8 cellular contexts compared by ENCODE assay signal in genomic region chr6:118892248-118893094, GRCh38. TPM values are rescaled to one million over a fixed set of nuclear protein-coding genes. Genes with fewer than 3 reads are reported as not detected.
DNase-seq lines count a peak whose midpoint lies in the region; ATAC-seq, FAIRE-seq and TF ChIP-seq lines count a peak whose summit lies in the region.

No MANE protein-coding gene starts in this region.

- H3K27ac ChIP-seq in GM12878 (ENCODE audit: control insufficient read depth, insufficient read depth), result peak overlapping the region; percentile 75
- peak overlapping the region; percentile 77 to 94 (median 88) for H3K27ac ChIP-seq in tibial nerve

- H3K9ac ChIP-seq in GM12878 (ENCODE audit: control insufficient read depth, insufficient read depth, low read length), result peak overlapping the region; percentile 72

- intact Hi-C loops in GM12878 (cut with micrococcal nuclease; ENCODE audit: unreplicated experiment), result loop anchor here (5.0 to 10.0 kb wide), 5 partner anchors 80 to 452 kb away; partner anchors contain the start of genes CEP85L and MAN1A1
- intact Hi-C loops in lower leg skin (cut with DNase I; ENCODE audit: low total_unique reads), result no loop called here

- no peak for FAIRE-seq in GM12878 (lab: Jason Lieb, UNC)

- peak overlapping the region; percentile 50 for H2AFZ ChIP-seq in GM12878 (ENCODE audit: control insufficient read depth, low read depth, low read length)

- POLR2A ChIA-PET in AG04449 (lab: Yijun Ruan, JAX), result interaction anchor here (2.5 kb wide), 1 partner anchor 16 kb away, joined by 6 read pairs; no protein-coding TSS in a partner anchor
- POLR2A ChIA-PET in GM12878 (lab: Charles Lee), result interaction anchor here (3.3 to 4.3 kb wide), 2 partner anchors 12 to 42 kb away, joined by 14 to 26 read pairs; partner anchors contain the start of gene MCM9

- SMC1A ChIA-PET in GM12878 (lab: Charles Lee; ENCODE audit: uncharacterized antibody, unreplicated experiment), result interaction anchor here (0.8 to 4.0 kb wide), 6 partner anchors 10 to 454 kb away, joined by 3 to 37 read pairs (median 3); partner anchors contain the start of gene MCM9

- H3K4me1 ChIP-seq in GM12878 (ENCODE audit: control insufficient read depth, insufficient read depth, low read length), result peaks cover 11% of the 10 kb centered on the region
- peaks cover 0 to 41% (median 24%) of the 10 kb centered on the region in 4 donors for H3K4me1 ChIP-seq in tibial nerve

- no peak for TF ChIP-seq RAD21 in GM12878 (IDR thresholded peaks at IDR 0.05; ENCODE audit: insufficient read depth, low read depth, low read length)

- no peak for TF ChIP-seq POLR2A in GM12878 (IDR thresholded peaks at IDR 0.05; ENCODE audit: low read depth, low read length)
- TF ChIP-seq POLR2A in lower leg skin (IDR thresholded peaks at IDR 0.05), result no peak
- no peak for TF ChIP-seq POLR2A in tibial nerve (IDR thresholded peaks at IDR 0.05)

- BruUV-seq in GM12878 (replicated peaks; lab: Mats Ljungman, UMichigan), result no TSS peak

- TF ChIP-seq CTCF in AG04449 (IDR thresholded peaks at IDR 0.05; ENCODE audit: insufficient read depth, low read length, missing control alignments), result no peak
- no peak for TF ChIP-seq CTCF in GM12878 (IDR thresholded peaks at IDR 0.05 in 2 of 3, conservative IDR thresholded peaks at IDR 0.05 in 1 of 3; ENCODE audit: control insufficient read depth in 2 of 3, extremely low read depth in 1 of 3, insufficient read depth in 1 of 3, low read depth in 3 of 3, low read length in 3 of 3)
- no peak for TF ChIP-seq CTCF in lower leg skin (IDR thresholded peaks at IDR 0.05)
- TF ChIP-seq CTCF in tibial nerve (IDR thresholded peaks at IDR 0.05), result no peak

- H3K79me2 ChIP-seq in GM12878 (ENCODE audit: control insufficient read depth, insufficient read depth, low read length), result peaks cover 57% of the 10 kb centered on the region

- DNase-seq in AG04449 (ENCODE audit: low read depth, low spot score), result no peak
- DNase-seq in KBM-7, result peak; percentile 28
- no peak for DNase-seq in GM12878 (ENCODE audit: low read depth, low spot score)
- DNase-seq in lower leg skin (ENCODE audit: low spot score in 2 of 2), result no peak
- no peak for DNase-seq in tibial nerve (ENCODE audit: low spot score in 2 of 2)
- DNase-seq in NCI-H510A treated with DMSO at 0.1 percent for 48 hours (lab: John Stamatoyannopoulos, UW), result no peak

- H3K36me3 ChIP-seq in GM12878 (ENCODE audit: control insufficient read depth in 2 of 2, insufficient read depth in 2 of 2, low read length in 1 of 2), result no peaks in the 10 kb centered on the region
- no peaks in the 10 kb centered on the region for H3K36me3 ChIP-seq in tibial nerve

- CTCF ChIA-PET in AG04449 (lab: Yijun Ruan, JAX), result no interaction called here
- CTCF ChIA-PET in GM12878 (lab: Yijun Ruan, JAX), result interaction anchor here (1.1 to 3.0 kb wide), 5 partner anchors 9 to 218 kb away, joined by 3 to 21 read pairs (median 4); no protein-coding TSS in a partner anchor

- H3K4me3 ChIP-seq in AG04449 (ENCODE audit: low read depth, low read length), result peak overlapping the region; percentile 70
- peak overlapping the region; percentile 69 for H3K4me3 ChIP-seq in GM12878
- peak overlapping the region; percentile 58 for H3K4me3 ChIP-seq in lower leg skin (ENCODE audit: low read depth, poor library complexity, severe bottlenecking)
- H3K4me3 ChIP-seq in tibial nerve, result peak overlapping the region; percentile 51 to 96 (median 82)

- in situ Hi-C loops in KBM-7 (cut with MboI; ENCODE audit: low pct_unique_long_range_greater_than_20kb, low sequenced_read_pairs) (no loop called here), GM12878 (cut with MboI) (no loop called here)

- no peaks in the 10 kb centered on the region for H4K20me1 ChIP-seq in GM12878 (ENCODE audit: control insufficient read depth, insufficient read depth)

- H3K27me3 ChIP-seq in GM12878 (replicated peaks in 1 of 2; ENCODE audit: control insufficient read depth in 2 of 2, insufficient read depth in 2 of 2, low read length in 1 of 2) (no peaks in the 10 kb centered on the region), tibial nerve (no peaks in the 10 kb centered on the region)

- ATAC-seq in GM12878 (no peak), HG03342 (IDR thresholded peaks at IDR 0.05; ENCODE audit: unreplicated experiment) (no peak)
- no peak for ATAC-seq in activated CD4-positive, CD25-positive, alpha-beta regulatory T cell treated with anti-CD3 and anti-CD28 coated beads, Interleukin-2, amount 50 U/mL, for 24 hours

- no peak for TF ChIP-seq EP300 in GM12878 (IDR thresholded peaks at IDR 0.05; ENCODE audit: borderline replicate concordance in 1 of 2, control insufficient read depth in 1 of 2, low read depth in 2 of 2, low read length in 2 of 2)
- no peak for TF ChIP-seq EP300 in tibial nerve (IDR thresholded peaks at IDR 0.05)

- 66% methylated on average over 6 of the region's 6 CpGs for WGBS in GM12878 (ENCODE audit: insufficient coverage, insufficient replicate concordance, low lambda C conversion rate, missing lambda C conversion rate)
- 17 to 26% methylated on average over 6 of the region's 6 CpGs for WGBS in lower leg skin, 2 donors
- 17 to 27% methylated on average over 6 of the region's 6 CpGs for WGBS in tibial nerve, 2 donors

- RAD21 ChIA-PET in GM12878 (lab: Charles Lee; ENCODE audit: unreplicated experiment), result interaction anchor here (1.4 to 4.1 kb wide), 2 partner anchors 10 to 218 kb away, joined by 5 to 34 read pairs; no protein-coding TSS in a partner anchor

- H3K4me2 ChIP-seq in GM12878 (ENCODE audit: control insufficient read depth, insufficient read depth), result peak overlapping the region; percentile 80

- H3K9me3 ChIP-seq in GM12878 (replicated peaks; ENCODE audit: control insufficient read depth, insufficient read depth, low read length) (no peaks in the 10 kb centered on the region), tibial nerve (no peaks in the 10 kb centered on the region)

TF ChIP-seq in GM12878, 131 proteins besides CTCF, POLR2A, EP300 and RAD21 (continues in another document):
- TF ChIP-seq USF2 (IDR thresholded peaks at IDR 0.05; ENCODE audit: borderline replicate concordance, low read depth, low read length), result no peak
- no peak for TF ChIP-seq ELK1 (IDR thresholded peaks at IDR 0.05; ENCODE audit: low read depth, low read length)
- no peak for TF ChIP-seq ASH2L (IDR thresholded peaks at IDR 0.05; ENCODE audit: borderline replicate concordance, low read depth)

RNA-seq across cellular contexts. Expression of gene ASF1A, which starts 1.5 kb away (rescaled TPM):
- 11.9 and 12.6 TPM in 2 replicates for total RNA-seq in GM12878 (2013; cell fraction: nucleolus; rRNA removed)
- total RNA-seq in GM12878 (2014; rRNA removed) (34.7 and 42.2 TPM in 2 replicates), GM12878 (2014; rRNA removed; fragmentation: Illumina TruSeq; extraction: Trizol) (34.0 and 35.7 TPM in 2 replicates), GM12878 (2021) (37.2 and 41.1 TPM in 2 replicates), lower leg skin (10 to 100 TPM in 3 of 4 donors, 1 to 10 TPM in 1; 6.9 to 15.4 (median 11.6) TPM), tibial nerve (10 to 100 TPM in 3 of 4 donors, 1 to 10 TPM in 1; 8.6 to 14.2 (median 13.0) TPM)
- 6.2 TPM for polyA plus RNA-seq in GM12878 (2011; ENCODE audit: low read depth)
- polyA plus RNA-seq in GM12878 (2011; rRNA removed) (25.8 and 39.0 TPM in 2 replicates), GM12878 (2014; fragmentation: Illumina TruSeq; extraction: Trizol) (28.3 and 35.5 TPM in 2 replicates), GM12878 (2014; fragmentation: Nextera tagmentation; extraction: Ambion mirVana) (10 to 100 TPM; 25.3 to 26.0 TPM), GM12878 (2014; rRNA removed) (21.4 and 23.7 TPM in 2 replicates), GM12878 (2016; fragmentation: Nextera tagmentation; extraction: Ambion mirVana) (100 to 1,000 TPM in 1 of 2 experiments, 10 to 100 TPM in 1; 92.8 to 103 TPM)
- 6.7 and 9.5 TPM in 2 replicates for polyA plus RNA-seq in GM12878 (2011; cell fraction: cytosol; rRNA removed)
- 9.9 and 11.9 TPM in 2 replicates for polyA plus RNA-seq in GM12878 (2011; cell fraction: nucleus; rRNA removed)
- polyA plus RNA-seq in GM12878 (2012), result 12.4 and 12.8 TPM in 2 replicates
- 7.1 and 10.8 TPM in 2 replicates for polyA minus RNA-seq in GM12878 (2011; rRNA and poly(A)+ RNA removed)
- polyA minus RNA-seq in GM12878 (2011; cell fraction: cytosol; rRNA and poly(A)+ RNA removed), result 6.5 and 9.6 TPM in 2 replicates
- polyA minus RNA-seq in GM12878 (2011; cell fraction: nucleus; rRNA and poly(A)+ RNA removed), result 7.9 and 12.1 TPM in 2 replicates

RNA-seq across cellular contexts. Expression of gene MCM9, which starts 42.5 kb away (rescaled TPM):
- total RNA-seq in GM12878 (2013; cell fraction: nucleolus; rRNA removed), result 54.2 and 62.2 TPM in 2 replicates
- total RNA-seq in GM12878 (2014; rRNA removed) (9.8 and 11.2 TPM in 2 replicates), GM12878 (2014; rRNA removed; fragmentation: Illumina TruSeq; extraction: Trizol) (10.0 and 10.5 TPM in 2 replicates), GM12878 (2021) (11.4 and 11.7 TPM in 2 replicates), lower leg skin (10 to 100 TPM; 21.3 to 29.6 (median 27.6) TPM), tibial nerve (10 to 100 TPM; 11.2 to 18.0 (median 17.4) TPM)
- 5.3 TPM for polyA plus RNA-seq in GM12878 (2011; ENCODE audit: low read depth)
- polyA plus RNA-seq in GM12878 (2011; rRNA removed) (7.3 and 10.5 TPM in 2 replicates), GM12878 (2014; fragmentation: Illumina TruSeq; extraction: Trizol) (9.2 and 9.7 TPM in 2 replicates), GM12878 (2014; fragmentation: Nextera tagmentation; extraction: Ambion mirVana) (1 to 10 TPM; 3.4 to 4.1 TPM), GM12878 (2014; rRNA removed) (7.6 and 8.9 TPM in 2 replicates), GM12878 (2016; fragmentation: Nextera tagmentation; extraction: Ambion mirVana) (10 to 100 TPM; 15.8 to 18.5 TPM)
- 3.0 and 4.6 TPM in 2 replicates for polyA plus RNA-seq in GM12878 (2011; cell fraction: cytosol; rRNA removed)
- polyA plus RNA-seq in GM12878 (2011; cell fraction: nucleus; rRNA removed), result 15.8 and 18.9 TPM in 2 replicates
- polyA plus RNA-seq in GM12878 (2012), result 6.2 and 8.4 TPM in 2 replicates
- 14.3 and 15.5 TPM in 2 replicates for polyA minus RNA-seq in GM12878 (2011; rRNA and poly(A)+ RNA removed)
- 1.9 and 4.4 TPM in 2 replicates for polyA minus RNA-seq in GM12878 (2011; cell fraction: cytosol; rRNA and poly(A)+ RNA removed)
- 23.6 and 37.4 TPM in 2 replicates for polyA minus RNA-seq in GM12878 (2011; cell fraction: nucleus; rRNA and poly(A)+ RNA removed)
